ENCODE assay signal across 11 cellular contexts in the genomic region with DNA sequence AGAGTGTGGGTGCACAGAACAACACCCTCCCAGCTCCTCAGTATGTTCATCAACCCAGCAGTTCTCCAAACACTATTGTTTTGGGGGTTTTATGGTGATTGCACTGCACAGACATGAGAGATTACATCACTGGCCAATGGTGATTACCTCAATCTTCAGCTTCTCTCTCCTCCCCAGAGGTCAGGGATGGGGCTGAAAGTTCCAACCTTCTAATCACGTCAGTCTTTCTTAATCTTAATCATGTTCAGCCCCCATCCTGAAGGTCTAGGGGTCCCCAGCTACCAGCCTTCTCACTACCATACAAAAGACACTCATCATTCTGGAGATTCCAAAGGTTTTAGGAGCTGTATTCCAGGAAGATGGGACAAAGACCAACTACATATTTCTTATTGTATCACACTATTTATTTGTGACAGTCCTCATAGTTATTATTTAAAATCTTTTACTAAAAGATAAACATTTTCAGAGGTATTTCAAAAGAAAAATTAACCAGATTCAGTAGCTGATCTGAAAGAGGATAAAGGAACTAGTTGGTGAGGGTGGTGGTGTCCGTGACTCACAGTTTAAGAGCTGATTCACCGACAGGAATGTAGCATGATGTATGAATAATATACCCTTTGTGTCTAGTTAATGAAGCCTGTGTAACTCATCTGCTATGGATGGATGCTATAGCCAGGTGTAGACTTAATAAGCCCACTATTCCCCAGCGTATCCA. TPM values are rescaled to one million over a fixed set of nuclear protein-coding genes. Genes with fewer than 3 reads are reported as not detected.
DNase-seq lines count a peak whose midpoint lies in the region; ATAC-seq and TF ChIP-seq lines count a peak whose summit lies in the region.
"Had no signal": no experiment of that assay in that cellular context is flagged by ENCODE, and none has a peak within 500 bp of the region (broad histone marks: within the 10 kb centered on the region; RNA-seq: fewer than 3 reads in every experiment).

No MANE protein-coding gene starts in this region.

- H2BK12ac ChIP-seq in trophoblast cell (ENCODE audit: low read length), result no peak overlapping the region

- TF ChIP-seq POLR2A in Peyer's patch (IDR thresholded peaks at IDR 0.05), result no peak

- H2AFZ ChIP-seq in trophoblast cell (ENCODE audit: insufficient read depth, low read length, poor library complexity), result no peak overlapping the region

- no peak overlapping the region for H3K4ac ChIP-seq in trophoblast cell (ENCODE audit: low read depth, low read length)

- H3K23ac ChIP-seq in trophoblast cell (ENCODE audit: low read length), result no peak overlapping the region

- H3K14ac ChIP-seq in trophoblast cell (ENCODE audit: low read length), result no peak overlapping the region

- H3K79me1 ChIP-seq in trophoblast cell (ENCODE audit: low read length), result no peaks in the 10 kb centered on the region

- no peak for ATAC-seq in GM21529 (IDR thresholded peaks at IDR 0.05; ENCODE audit: unreplicated experiment)
- ATAC-seq: natural killer cell had no signal

- H3K4me2 ChIP-seq in trophoblast cell (ENCODE audit: low read length), result no peak overlapping the region

- H3K18ac ChIP-seq in trophoblast cell (ENCODE audit: low read length), result no peak overlapping the region

- H2BK5ac ChIP-seq in trophoblast cell (ENCODE audit: low read depth, low read length, poor library complexity), result no peak overlapping the region

- no peaks in the 10 kb centered on the region for H3K79me2 ChIP-seq in trophoblast cell (ENCODE audit: control insufficient read depth, insufficient read depth, low read length, poor library complexity)

- H4K91ac ChIP-seq in trophoblast cell (ENCODE audit: low read depth, low read length), result no peak overlapping the region

- H2BK120ac ChIP-seq in trophoblast cell (ENCODE audit: insufficient read depth, low read length, poor library complexity), result no peak overlapping the region

- no peak overlapping the region for H2AK5ac ChIP-seq in trophoblast cell (ENCODE audit: low read length)

- no peak overlapping the region for H4K8ac ChIP-seq in trophoblast cell (ENCODE audit: low read depth, low read length)

- H3K4me1 ChIP-seq in trophoblast cell (ENCODE audit: control insufficient read depth in 1 of 2, insufficient read depth in 2 of 2, low read length in 2 of 2) (peaks cover 2% of the 10 kb centered on the region in 2 experiments), Peyer's patch (peaks cover 0 to 5% (median 0%) of the 10 kb centered on the region in 4 donors)

- no CpG with 5 or more reads among the region's 4 CpGs for WGBS in trophoblast cell (ENCODE audit: extremely low coverage, insufficient coverage, insufficient read length)

- DNase-seq in GM04503 (ENCODE audit: low read depth), result peak; percentile 57
- peak; percentile 66 for DNase-seq in NCI-H69 (lab: John Stamatoyannopoulos, UW)
- peak; percentile 92 for DNase-seq in choroid plexus epithelial cell (ENCODE audit: low read depth)
- DNase-seq in trophoblast cell, result peak; percentile 77 to 89
- no peak for DNase-seq in Peyer's patch
- DNase-seq in hypothalamus (lab: John Stamatoyannopoulos, UW), result no peak
- DNase-seq in NCI-H1105 treated with DMSO at 0.1 percent for 48 hours (lab: John Stamatoyannopoulos, UW), result no peak
- DNase-seq: activated gamma-delta T cell, natural killer cell, NCI-H1694 treated with DMSO at 0.1 percent for 48 hours had no signal

- H3K36me3 ChIP-seq in trophoblast cell (ENCODE audit: control insufficient read depth in 1 of 2, insufficient read depth in 2 of 2, low read length in 2 of 2) (no peaks in the 10 kb centered on the region), Peyer's patch (no peaks in the 10 kb centered on the region)

- H3K27me3 ChIP-seq in trophoblast cell (ENCODE audit: insufficient read depth, low read length) (peaks cover 2% of the 10 kb centered on the region), Peyer's patch (no peaks in the 10 kb centered on the region)

- H3K27ac ChIP-seq in trophoblast cell (ENCODE audit: low read depth, low read length) (no peak overlapping the region), Peyer's patch (no peak overlapping the region)

- peak overlapping the region; percentile 73 for H3K9ac ChIP-seq in trophoblast cell (ENCODE audit: low read length)

- H3K4me3 ChIP-seq in choroid plexus epithelial cell (ENCODE audit: low read depth, low read length), result no peak overlapping the region
- H3K4me3 ChIP-seq in trophoblast cell (ENCODE audit: low read depth, low read length), result no peak overlapping the region
- H3K4me3 ChIP-seq in Peyer's patch, result no peak overlapping the region

- H4K12ac ChIP-seq in trophoblast cell (ENCODE audit: low read depth, low read length), result no peak overlapping the region

- H3K9me3 ChIP-seq in trophoblast cell (ENCODE audit: insufficient read depth, low read depth, low read length) (no peaks in the 10 kb centered on the region), Peyer's patch (no peaks in the 10 kb centered on the region)

- no peak for TF ChIP-seq CTCF in choroid plexus epithelial cell (conservative IDR thresholded peaks at IDR 0.05; ENCODE audit: low read depth, low read length)
- no peak for TF ChIP-seq CTCF in Peyer's patch (IDR thresholded peaks at IDR 0.05)

RNA-seq across cellular contexts. Expression of a gene that starts 35.6 kb away (rescaled TPM):
- polyA plus RNA-seq in trophoblast cell (2013), result 2.6 and 2.9 TPM in 2 replicates
- 10 to 100 TPM in 3 of 4 donors, 1 to 10 TPM in 1; 9.9 to 73.6 (median 29.4) TPM for total RNA-seq in Peyer's patch
- total RNA-seq: natural killer cell had no signal

Comparison
In these comparisons a context has a peak if more than half of its experiments do, and no peak if none do; other contexts are left out.
1. DNase-seq: peak in GM04503 (single experiment), NCI-H69 (single experiment), choroid plexus epithelial cell (single experiment) and trophoblast cell (2 of 2); none in Peyer's patch (0 of 3), hypothalamus (0 of 51) and NCI-H1105 treated with DMSO at 0.1 percent for 48 hours (single experiment).